8 cellular contexts compared by ENCODE assay signal in genomic region chr12:109879332-109880048, GRCh38. TPM values are rescaled to one million over a fixed set of nuclear protein-coding genes. Genes with fewer than 3 reads are reported as not detected.
DNase-seq lines count a peak whose midpoint lies in the region; ATAC-seq lines count a peak whose summit lies in the region.

No MANE protein-coding gene starts in this region.

- H3K4me1 Mint-ChIP-seq in activated CD8-positive, alpha-beta memory T cell treated with anti-CD3 and anti-CD28 coated beads, Interleukin-2, amount 10 ng/mL, durations not matched to agents 7 days and 5 days = peaks cover 46% of the 10 kb centered on the region
- H3K4me1 Mint-ChIP-seq in activated naive CD4-positive, alpha-beta T cell treated with anti-CD3 and anti-CD28 coated beads, Interleukin-2, amount 10 ng/mL, durations not matched to agents 7 days and 5 days = peaks cover 44% of the 10 kb centered on the region
- peaks cover 54% of the 10 kb centered on the region for H3K4me1 Mint-ChIP-seq in stimulated activated effector memory CD8-positive, alpha-beta T cell treated with anti-CD3 and anti-CD28 coated beads, Interleukin-12 subunit alpha, Interleukin-12 subunit beta, amount 100 ng/mL, for 72 hours

- H3K9me3 Mint-ChIP-seq in activated CD8-positive, alpha-beta memory T cell treated with anti-CD3 and anti-CD28 coated beads, Interleukin-2, amount 10 ng/mL, durations not matched to agents 7 days and 5 days (ENCODE audit: low read depth) = no peaks in the 10 kb centered on the region
- no peaks in the 10 kb centered on the region for H3K9me3 Mint-ChIP-seq in activated naive CD4-positive, alpha-beta T cell treated with anti-CD3 and anti-CD28 coated beads, Interleukin-2, amount 10 ng/mL, durations not matched to agents 7 days and 5 days
- no peaks in the 10 kb centered on the region for H3K9me3 Mint-ChIP-seq in stimulated activated effector memory CD8-positive, alpha-beta T cell treated with anti-CD3 and anti-CD28 coated beads, Interleukin-12 subunit alpha, Interleukin-12 subunit beta, amount 100 ng/mL, for 72 hours

- no peaks in the 10 kb centered on the region for H3K36me3 Mint-ChIP-seq in activated CD8-positive, alpha-beta memory T cell treated with anti-CD3 and anti-CD28 coated beads, Interleukin-2, amount 10 ng/mL, durations not matched to agents 7 days and 5 days
- no peaks in the 10 kb centered on the region for H3K36me3 Mint-ChIP-seq in activated naive CD4-positive, alpha-beta T cell treated with anti-CD3 and anti-CD28 coated beads, Interleukin-2, amount 10 ng/mL, durations not matched to agents 7 days and 5 days
- H3K36me3 Mint-ChIP-seq in stimulated activated effector memory CD8-positive, alpha-beta T cell treated with anti-CD3 and anti-CD28 coated beads, Interleukin-12 subunit alpha, Interleukin-12 subunit beta, amount 100 ng/mL, for 72 hours = peaks cover 13% of the 10 kb centered on the region

- H3K27ac Mint-ChIP-seq in activated CD8-positive, alpha-beta memory T cell treated with anti-CD3 and anti-CD28 coated beads, Interleukin-2, amount 10 ng/mL, durations not matched to agents 7 days and 5 days = peak overlapping the region; percentile 83
- peak overlapping the region; percentile 83 for H3K27ac Mint-ChIP-seq in activated naive CD4-positive, alpha-beta T cell treated with anti-CD3 and anti-CD28 coated beads, Interleukin-2, amount 10 ng/mL, durations not matched to agents 7 days and 5 days
- peak overlapping the region; percentile 99 for H3K27ac Mint-ChIP-seq in stimulated activated effector memory CD8-positive, alpha-beta T cell treated with anti-CD3 and anti-CD28 coated beads, Interleukin-12 subunit alpha, Interleukin-12 subunit beta, amount 100 ng/mL, for 72 hours

- no peak for ATAC-seq in activated CD8-positive, alpha-beta memory T cell treated with anti-CD3 and anti-CD28 coated beads, Interleukin-2, amount 10 ng/mL, durations not matched to agents 7 days and 5 days
- ATAC-seq in stimulated activated effector memory CD8-positive, alpha-beta T cell treated with anti-CD3 and anti-CD28 coated beads, Interleukin-12 subunit alpha, Interleukin-12 subunit beta, amount 100 ng/mL, for 72 hours = no peak
- ATAC-seq in HG03045 (IDR thresholded peaks at IDR 0.05; ENCODE audit: unreplicated experiment) = no peak

- peak overlapping the region; percentile 91 for H3K4me3 ChIP-seq in iPS-11a (ENCODE audit: low read depth, low read length)

- CTCF ChIA-PET in activated CD8-positive, alpha-beta memory T cell treated with anti-CD3 and anti-CD28 coated beads, Interleukin-2, amount 10 ng/mL, durations not matched to agents 7 days and 5 days (lab: Charles Lee) = interaction anchor here (0.8 to 4.4 kb wide), 3 partner anchors 9 to 73 kb away, joined by 3 to 29 read pairs (median 6); no protein-coding TSS in a partner anchor
- CTCF ChIA-PET in activated naive CD4-positive, alpha-beta T cell treated with anti-CD3 and anti-CD28 coated beads, Interleukin-2, amount 10 ng/mL, durations not matched to agents 7 days and 5 days (lab: Charles Lee) = interaction anchor here (1.1 kb wide), 1 partner anchor 25 kb away, joined by 6 read pairs; no protein-coding TSS in a partner anchor

- peak overlapping the region; percentile 94 for H3K4me3 Mint-ChIP-seq in activated CD8-positive, alpha-beta memory T cell treated with anti-CD3 and anti-CD28 coated beads, Interleukin-2, amount 10 ng/mL, durations not matched to agents 7 days and 5 days
- H3K4me3 Mint-ChIP-seq in activated naive CD4-positive, alpha-beta T cell treated with anti-CD3 and anti-CD28 coated beads, Interleukin-2, amount 10 ng/mL, durations not matched to agents 7 days and 5 days = peak overlapping the region; percentile 94
- peak overlapping the region; percentile 95 for H3K4me3 Mint-ChIP-seq in stimulated activated effector memory CD8-positive, alpha-beta T cell treated with anti-CD3 and anti-CD28 coated beads, Interleukin-12 subunit alpha, Interleukin-12 subunit beta, amount 100 ng/mL, for 72 hours

- no peak for DNase-seq in activated CD8-positive, alpha-beta memory T cell treated with anti-CD3 and anti-CD28 coated beads, Interleukin-2, amount 10 ng/mL, durations not matched to agents 7 days and 5 days
- no peak for DNase-seq in activated CD8-positive, alpha-beta memory T cell treated with anti-CD3 and anti-CD28 coated beads, Interleukin-2, amount 50 U/mL, for 4 hours
- peak; percentile 30 for DNase-seq in activated naive CD4-positive, alpha-beta T cell treated with anti-CD3 and anti-CD28 coated beads, Interleukin-2, amount 10 ng/mL, durations not matched to agents 7 days and 5 days
- no peak for DNase-seq in stimulated activated effector memory CD8-positive, alpha-beta T cell treated with anti-CD3 and anti-CD28 coated beads, Interleukin-12 subunit alpha, Interleukin-12 subunit beta, amount 100 ng/mL, for 72 hours (ENCODE audit: low spot score in 2 of 2)
- DNase-seq in activated gamma-delta T cell (lab: John Stamatoyannopoulos, UW) = no peak
- no peak for DNase-seq in HK-2 (ENCODE audit: unreplicated experiment)

- no peaks in the 10 kb centered on the region for H3K27me3 Mint-ChIP-seq in activated CD8-positive, alpha-beta memory T cell treated with anti-CD3 and anti-CD28 coated beads, Interleukin-2, amount 10 ng/mL, durations not matched to agents 7 days and 5 days
- peaks cover 28% of the 10 kb centered on the region for H3K27me3 Mint-ChIP-seq in activated naive CD4-positive, alpha-beta T cell treated with anti-CD3 and anti-CD28 coated beads, Interleukin-2, amount 10 ng/mL, durations not matched to agents 7 days and 5 days

RNA-seq across cellular contexts. Expression of gene GLTP, which starts 0.9 kb away (rescaled TPM):
- 10 to 100 TPM; 16.3 to 19.2 TPM for total RNA-seq in activated CD8-positive, alpha-beta memory T cell treated with anti-CD3 and anti-CD28 coated beads, Interleukin-2, amount 10 ng/mL, durations not matched to agents 7 days and 5 days

RNA-seq across cellular contexts. Expression of gene TCHP, which starts 20.6 kb away (rescaled TPM):
- total RNA-seq in activated CD8-positive, alpha-beta memory T cell treated with anti-CD3 and anti-CD28 coated beads, Interleukin-2, amount 10 ng/mL, durations not matched to agents 7 days and 5 days = 10 to 100 TPM; 38.4 to 40.1 TPM

RNA-seq across cellular contexts. Expression of gene TRPV4, which starts 46.3 kb away (rescaled TPM):
- total RNA-seq in activated CD8-positive, alpha-beta memory T cell treated with anti-CD3 and anti-CD28 coated beads, Interleukin-2, amount 10 ng/mL, durations not matched to agents 7 days and 5 days = not detected
